1 cellular context compared by ENCODE assay signal in the genomic region with DNA sequence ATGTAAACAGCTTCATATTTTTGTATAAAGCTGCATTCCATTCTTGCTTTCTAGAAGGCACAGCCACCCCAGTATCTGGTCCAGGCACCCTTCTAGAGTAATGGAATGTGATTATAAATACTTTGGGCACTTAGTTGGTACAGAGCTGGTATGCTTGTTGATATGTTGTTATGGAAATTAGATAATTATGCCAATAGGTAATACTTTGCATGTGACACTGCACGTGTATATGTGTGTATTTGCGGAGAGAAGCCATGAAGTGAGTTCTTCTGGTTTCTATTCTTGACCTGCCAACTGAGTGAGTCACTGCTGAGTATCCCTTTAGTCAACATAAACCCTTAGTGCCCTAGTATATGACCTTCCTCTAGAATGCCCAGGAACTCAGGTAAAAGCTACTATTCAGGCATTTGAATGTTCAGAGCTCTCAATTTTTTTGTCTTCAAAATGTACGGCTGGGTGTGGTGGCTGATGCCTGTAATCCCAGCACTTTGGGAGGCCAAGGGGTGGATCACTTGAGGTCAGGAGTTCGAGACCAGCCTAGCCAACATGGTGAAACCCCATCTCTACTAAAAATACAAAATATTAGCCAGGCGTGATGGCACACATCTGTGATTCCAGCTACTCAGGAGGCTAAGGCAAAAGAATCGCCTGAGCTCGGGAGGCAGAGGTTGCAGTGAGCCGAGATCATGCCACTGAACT.
TF ChIP-seq lines count a peak whose summit lies in the region.

No MANE protein-coding gene starts in this region.

TF ChIP-seq in HepG2, 621 proteins besides CTCF, POLR2A, EP300 and RAD21 (continued from another document and continues in another):
- TF ChIP-seq ZNF678 (CRISPR knock-in tag; IDR thresholded peaks at IDR 0.05): no peak
- TF ChIP-seq, protein P1, sequence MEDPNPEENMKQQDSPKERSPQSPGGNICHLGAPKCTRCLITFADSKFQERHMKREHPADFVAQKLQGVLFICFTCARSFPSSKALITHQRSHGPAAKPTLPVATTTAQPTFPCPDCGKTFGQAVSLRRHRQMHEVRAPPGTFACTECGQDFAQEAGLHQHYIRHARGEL (CRISPR knock-in tag; IDR thresholded peaks at IDR 0.05): no peak
- TF ChIP-seq, protein P2, sequence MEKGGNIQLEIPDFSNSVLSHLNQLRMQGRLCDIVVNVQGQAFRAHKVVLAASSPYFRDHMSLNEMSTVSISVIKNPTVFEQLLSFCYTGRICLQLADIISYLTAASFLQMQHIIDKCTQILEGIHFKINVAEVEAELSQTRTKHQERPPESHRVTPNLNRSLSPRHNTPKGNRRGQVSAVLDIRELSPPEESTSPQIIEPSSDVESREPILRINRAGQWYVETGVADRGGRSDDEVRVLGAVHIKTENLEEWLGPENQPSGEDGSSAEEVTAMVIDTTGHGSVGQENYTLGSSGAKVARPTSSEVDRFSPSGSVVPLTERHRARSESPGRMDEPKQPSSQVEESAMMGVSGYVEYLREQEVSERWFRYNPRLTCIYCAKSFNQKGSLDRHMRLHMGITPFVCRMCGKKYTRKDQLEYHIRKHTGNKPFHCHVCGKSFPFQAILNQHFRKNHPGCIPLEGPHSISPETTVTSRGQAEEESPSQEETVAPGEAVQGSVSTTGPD (CRISPR knock-in tag; IDR thresholded peaks at IDR 0.05): no peak
- TF ChIP-seq, protein P3, sequence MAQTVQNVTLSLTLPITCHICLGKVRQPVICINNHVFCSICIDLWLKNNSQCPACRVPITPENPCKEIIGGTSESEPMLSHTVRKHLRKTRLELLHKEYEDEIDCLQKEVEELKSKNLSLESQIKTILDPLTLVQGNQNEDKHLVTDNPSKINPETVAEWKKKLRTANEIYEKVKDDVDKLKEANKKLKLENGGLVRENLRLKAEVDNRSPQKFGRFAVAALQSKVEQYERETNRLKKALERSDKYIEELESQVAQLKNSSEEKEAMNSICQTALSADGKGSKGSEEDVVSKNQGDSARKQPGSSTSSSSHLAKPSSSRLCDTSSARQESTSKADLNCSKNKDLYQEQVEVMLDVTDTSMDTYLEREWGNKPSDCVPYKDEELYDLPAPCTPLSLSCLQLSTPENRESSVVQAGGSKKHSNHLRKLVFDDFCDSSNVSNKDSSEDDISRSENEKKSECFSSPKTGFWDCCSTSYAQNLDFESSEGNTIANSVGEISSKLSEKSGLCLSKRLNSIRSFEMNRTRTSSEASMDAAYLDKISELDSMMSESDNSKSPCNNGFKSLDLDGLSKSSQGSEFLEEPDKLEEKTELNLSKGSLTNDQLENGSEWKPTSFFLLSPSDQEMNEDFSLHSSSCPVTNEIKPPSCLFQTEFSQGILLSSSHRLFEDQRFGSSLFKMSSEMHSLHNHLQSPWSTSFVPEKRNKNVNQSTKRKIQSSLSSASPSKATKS (CRISPR knock-in tag; IDR thresholded peaks at IDR 0.05): no peak
- TF ChIP-seq ZNF44 (CRISPR knock-in tag; IDR thresholded peaks at IDR 0.05): no peak
- no peak for TF ChIP-seq ZEB1 (IDR thresholded peaks at IDR 0.05; ENCODE audit: insufficient replicate concordance, low read depth)
- no peak for TF ChIP-seq ZNF337 (CRISPR knock-in tag; IDR thresholded peaks at IDR 0.05; ENCODE audit: borderline replicate concordance, low read depth)
- TF ChIP-seq, protein P4, sequence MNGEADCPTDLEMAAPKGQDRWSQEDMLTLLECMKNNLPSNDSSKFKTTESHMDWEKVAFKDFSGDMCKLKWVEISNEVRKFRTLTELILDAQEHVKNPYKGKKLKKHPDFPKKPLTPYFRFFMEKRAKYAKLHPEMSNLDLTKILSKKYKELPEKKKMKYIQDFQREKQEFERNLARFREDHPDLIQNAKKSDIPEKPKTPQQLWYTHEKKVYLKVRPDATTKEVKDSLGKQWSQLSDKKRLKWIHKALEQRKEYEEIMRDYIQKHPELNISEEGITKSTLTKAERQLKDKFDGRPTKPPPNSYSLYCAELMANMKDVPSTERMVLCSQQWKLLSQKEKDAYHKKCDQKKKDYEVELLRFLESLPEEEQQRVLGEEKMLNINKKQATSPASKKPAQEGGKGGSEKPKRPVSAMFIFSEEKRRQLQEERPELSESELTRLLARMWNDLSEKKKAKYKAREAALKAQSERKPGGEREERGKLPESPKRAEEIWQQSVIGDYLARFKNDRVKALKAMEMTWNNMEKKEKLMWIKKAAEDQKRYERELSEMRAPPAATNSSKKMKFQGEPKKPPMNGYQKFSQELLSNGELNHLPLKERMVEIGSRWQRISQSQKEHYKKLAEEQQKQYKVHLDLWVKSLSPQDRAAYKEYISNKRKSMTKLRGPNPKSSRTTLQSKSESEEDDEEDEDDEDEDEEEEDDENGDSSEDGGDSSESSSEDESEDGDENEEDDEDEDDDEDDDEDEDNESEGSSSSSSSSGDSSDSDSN (CRISPR knock-in tag; IDR thresholded peaks at IDR 0.05): no peak
- TF ChIP-seq ZNF484 (CRISPR knock-in tag; IDR thresholded peaks at IDR 0.05; ENCODE audit: borderline replicate concordance, low read depth): no peak
- TF ChIP-seq, protein P5, sequence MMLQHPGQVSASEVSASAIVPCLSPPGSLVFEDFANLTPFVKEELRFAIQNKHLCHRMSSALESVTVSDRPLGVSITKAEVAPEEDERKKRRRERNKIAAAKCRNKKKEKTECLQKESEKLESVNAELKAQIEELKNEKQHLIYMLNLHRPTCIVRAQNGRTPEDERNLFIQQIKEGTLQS (CRISPR knock-in tag; IDR thresholded peaks at IDR 0.05): no peak
- TF ChIP-seq, protein P6, sequence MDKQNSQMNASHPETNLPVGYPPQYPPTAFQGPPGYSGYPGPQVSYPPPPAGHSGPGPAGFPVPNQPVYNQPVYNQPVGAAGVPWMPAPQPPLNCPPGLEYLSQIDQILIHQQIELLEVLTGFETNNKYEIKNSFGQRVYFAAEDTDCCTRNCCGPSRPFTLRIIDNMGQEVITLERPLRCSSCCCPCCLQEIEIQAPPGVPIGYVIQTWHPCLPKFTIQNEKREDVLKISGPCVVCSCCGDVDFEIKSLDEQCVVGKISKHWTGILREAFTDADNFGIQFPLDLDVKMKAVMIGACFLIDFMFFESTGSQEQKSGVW (CRISPR knock-in tag; IDR thresholded peaks at IDR 0.05; ENCODE audit: borderline replicate concordance): no peak
- no peak for TF ChIP-seq ZNF605 (CRISPR knock-in tag; IDR thresholded peaks at IDR 0.05)
- TF ChIP-seq SMAD1 (CRISPR knock-in tag; IDR thresholded peaks at IDR 0.05; ENCODE audit: borderline replicate concordance, low read depth): no peak
- no peak for TF ChIP-seq PHF21A (CRISPR knock-in tag; IDR thresholded peaks at IDR 0.05)
- TF ChIP-seq ETV6 (CRISPR knock-in tag; conservative IDR thresholded peaks at IDR 0.05): no peak
- TF ChIP-seq ZKSCAN8 (CRISPR knock-in tag; IDR thresholded peaks at IDR 0.05; ENCODE audit: borderline replicate concordance): no peak
- TF ChIP-seq PHF8 (CRISPR knock-in tag; IDR thresholded peaks at IDR 0.05): no peak
- TF ChIP-seq, protein P7, sequence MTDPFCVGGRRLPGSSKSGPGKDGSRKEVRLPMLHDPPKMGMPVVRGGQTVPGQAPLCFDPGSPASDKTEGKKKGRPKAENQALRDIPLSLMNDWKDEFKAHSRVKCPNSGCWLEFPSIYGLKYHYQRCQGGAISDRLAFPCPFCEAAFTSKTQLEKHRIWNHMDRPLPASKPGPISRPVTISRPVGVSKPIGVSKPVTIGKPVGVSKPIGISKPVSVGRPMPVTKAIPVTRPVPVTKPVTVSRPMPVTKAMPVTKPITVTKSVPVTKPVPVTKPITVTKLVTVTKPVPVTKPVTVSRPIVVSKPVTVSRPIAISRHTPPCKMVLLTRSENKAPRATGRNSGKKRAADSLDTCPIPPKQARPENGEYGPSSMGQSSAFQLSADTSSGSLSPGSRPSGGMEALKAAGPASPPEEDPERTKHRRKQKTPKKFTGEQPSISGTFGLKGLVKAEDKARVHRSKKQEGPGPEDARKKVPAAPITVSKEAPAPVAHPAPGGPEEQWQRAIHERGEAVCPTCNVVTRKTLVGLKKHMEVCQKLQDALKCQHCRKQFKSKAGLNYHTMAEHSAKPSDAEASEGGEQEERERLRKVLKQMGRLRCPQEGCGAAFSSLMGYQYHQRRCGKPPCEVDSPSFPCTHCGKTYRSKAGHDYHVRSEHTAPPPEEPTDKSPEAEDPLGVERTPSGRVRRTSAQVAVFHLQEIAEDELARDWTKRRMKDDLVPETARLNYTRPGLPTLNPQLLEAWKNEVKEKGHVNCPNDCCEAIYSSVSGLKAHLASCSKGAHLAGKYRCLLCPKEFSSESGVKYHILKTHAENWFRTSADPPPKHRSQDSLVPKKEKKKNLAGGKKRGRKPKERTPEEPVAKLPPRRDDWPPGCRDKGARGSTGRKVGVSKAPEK (CRISPR knock-in tag; IDR thresholded peaks at IDR 0.05; ENCODE audit: borderline replicate concordance): no peak
- TF ChIP-seq MIXL1 (CRISPR knock-in tag; IDR thresholded peaks at IDR 0.05): no peak
- TF ChIP-seq ZNF652 (CRISPR knock-in tag; IDR thresholded peaks at IDR 0.05; ENCODE audit: borderline replicate concordance, low read depth): no peak
- no peak for TF ChIP-seq ZNF556 (CRISPR knock-in tag; IDR thresholded peaks at IDR 0.05; ENCODE audit: borderline replicate concordance)
- TF ChIP-seq EZH2 (conservative IDR thresholded peaks at IDR 0.05; ENCODE audit: low read depth, low read length): no peak
- TF ChIP-seq ELF3 (CRISPR knock-in tag; IDR thresholded peaks at IDR 0.05): 0 out of 2 replicates have a peak, but pooled peaks have one; percentile 13
- no peak for TF ChIP-seq TGIF2 (CRISPR knock-in tag; IDR thresholded peaks at IDR 0.05)
- TF ChIP-seq THAP11 (CRISPR knock-in tag; IDR thresholded peaks at IDR 0.05): 0 out of 2 replicates have a peak, but pooled peaks have one; percentile 23
- no peak for TF ChIP-seq ELF4 (CRISPR knock-in tag; IDR thresholded peaks at IDR 0.05; ENCODE audit: borderline replicate concordance)
- TF ChIP-seq ZNF589 (CRISPR knock-in tag; conservative IDR thresholded peaks at IDR 0.05): no peak
- TF ChIP-seq, protein P8, sequence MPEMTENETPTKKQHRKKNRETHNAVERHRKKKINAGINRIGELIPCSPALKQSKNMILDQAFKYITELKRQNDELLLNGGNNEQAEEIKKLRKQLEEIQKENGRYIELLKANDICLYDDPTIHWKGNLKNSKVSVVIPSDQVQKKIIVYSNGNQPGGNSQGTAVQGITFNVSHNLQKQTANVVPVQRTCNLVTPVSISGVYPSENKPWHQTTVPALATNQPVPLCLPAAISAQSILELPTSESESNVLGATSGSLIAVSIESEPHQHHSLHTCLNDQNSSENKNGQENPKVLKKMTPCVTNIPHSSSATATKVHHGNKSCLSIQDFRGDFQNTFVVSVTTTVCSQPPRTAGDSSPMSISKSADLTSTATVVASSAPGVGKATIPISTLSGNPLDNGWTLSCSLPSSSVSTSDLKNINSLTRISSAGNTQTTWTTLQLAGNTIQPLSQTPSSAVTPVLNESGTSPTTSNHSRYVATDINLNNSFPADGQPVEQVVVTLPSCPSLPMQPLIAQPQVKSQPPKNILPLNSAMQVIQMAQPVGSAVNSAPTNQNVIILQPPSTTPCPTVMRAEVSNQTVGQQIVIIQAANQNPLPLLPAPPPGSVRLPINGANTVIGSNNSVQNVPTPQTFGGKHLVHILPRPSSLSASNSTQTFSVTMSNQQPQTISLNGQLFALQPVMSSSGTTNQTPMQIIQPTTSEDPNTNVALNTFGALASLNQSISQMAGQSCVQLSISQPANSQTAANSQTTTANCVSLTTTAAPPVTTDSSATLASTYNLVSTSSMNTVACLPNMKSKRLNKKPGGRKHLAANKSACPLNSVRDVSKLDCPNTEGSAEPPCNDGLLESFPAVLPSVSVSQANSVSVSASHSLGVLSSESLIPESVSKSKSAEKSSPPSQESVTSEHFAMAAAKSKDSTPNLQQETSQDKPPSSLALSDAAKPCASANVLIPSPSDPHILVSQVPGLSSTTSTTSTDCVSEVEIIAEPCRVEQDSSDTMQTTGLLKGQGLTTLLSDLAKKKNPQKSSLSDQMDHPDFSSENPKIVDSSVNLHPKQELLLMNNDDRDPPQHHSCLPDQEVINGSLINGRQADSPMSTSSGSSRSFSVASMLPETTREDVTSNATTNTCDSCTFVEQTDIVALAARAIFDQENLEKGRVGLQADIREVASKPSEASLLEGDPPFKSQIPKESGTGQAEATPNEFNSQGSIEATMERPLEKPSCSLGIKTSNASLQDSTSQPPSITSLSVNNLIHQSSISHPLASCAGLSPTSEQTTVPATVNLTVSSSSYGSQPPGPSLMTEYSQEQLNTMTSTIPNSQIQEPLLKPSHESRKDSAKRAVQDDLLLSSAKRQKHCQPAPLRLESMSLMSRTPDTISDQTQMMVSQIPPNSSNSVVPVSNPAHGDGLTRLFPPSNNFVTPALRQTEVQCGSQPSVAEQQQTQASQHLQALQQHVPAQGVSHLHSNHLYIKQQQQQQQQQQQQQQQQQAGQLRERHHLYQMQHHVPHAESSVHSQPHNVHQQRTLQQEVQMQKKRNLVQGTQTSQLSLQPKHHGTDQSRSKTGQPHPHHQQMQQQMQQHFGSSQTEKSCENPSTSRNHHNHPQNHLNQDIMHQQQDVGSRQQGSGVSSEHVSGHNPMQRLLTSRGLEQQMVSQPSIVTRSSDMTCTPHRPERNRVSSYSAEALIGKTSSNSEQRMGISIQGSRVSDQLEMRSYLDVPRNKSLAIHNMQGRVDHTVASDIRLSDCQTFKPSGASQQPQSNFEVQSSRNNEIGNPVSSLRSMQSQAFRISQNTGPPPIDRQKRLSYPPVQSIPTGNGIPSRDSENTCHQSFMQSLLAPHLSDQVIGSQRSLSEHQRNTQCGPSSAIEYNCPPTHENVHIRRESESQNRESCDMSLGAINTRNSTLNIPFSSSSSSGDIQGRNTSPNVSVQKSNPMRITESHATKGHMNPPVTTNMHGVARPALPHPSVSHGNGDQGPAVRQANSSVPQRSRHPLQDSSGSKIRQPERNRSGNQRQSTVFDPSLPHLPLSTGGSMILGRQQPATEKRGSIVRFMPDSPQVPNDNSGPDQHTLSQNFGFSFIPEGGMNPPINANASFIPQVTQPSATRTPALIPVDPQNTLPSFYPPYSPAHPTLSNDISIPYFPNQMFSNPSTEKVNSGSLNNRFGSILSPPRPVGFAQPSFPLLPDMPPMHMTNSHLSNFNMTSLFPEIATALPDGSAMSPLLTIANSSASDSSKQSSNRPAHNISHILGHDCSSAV (CRISPR knock-in tag; IDR thresholded peaks at IDR 0.05; ENCODE audit: borderline replicate concordance): no peak
- no peak for TF ChIP-seq ZNF788 (CRISPR knock-in tag; IDR thresholded peaks at IDR 0.05; ENCODE audit: borderline replicate concordance)
- TF ChIP-seq TBX2 (CRISPR knock-in tag; IDR thresholded peaks at IDR 0.05; ENCODE audit: borderline replicate concordance): no peak
- no peak for TF ChIP-seq KDM3A (CRISPR knock-in tag; IDR thresholded peaks at IDR 0.05; ENCODE audit: low read depth)
- no peak for TF ChIP-seq MED13 (CRISPR knock-in tag; IDR thresholded peaks at IDR 0.05)
- TF ChIP-seq MED8 (CRISPR knock-in tag; IDR thresholded peaks at IDR 0.05; ENCODE audit: insufficient replicate concordance): no peak
- TF ChIP-seq ZSCAN22 (CRISPR knock-in tag; IDR thresholded peaks at IDR 0.05): no peak
- TF ChIP-seq EHMT2 (IDR thresholded peaks at IDR 0.05; ENCODE audit: borderline replicate concordance, low read depth, low read length): no peak
- TF ChIP-seq TSC22D2 (CRISPR knock-in tag; IDR thresholded peaks at IDR 0.05; ENCODE audit: borderline replicate concordance): no peak
- TF ChIP-seq MAZ (IDR thresholded peaks at IDR 0.05; ENCODE audit: borderline replicate concordance, low read depth, low read length): no peak
- no peak for TF ChIP-seq MAZ (CRISPR knock-in tag; IDR thresholded peaks at IDR 0.05; ENCODE audit: low read depth)
